ENCODE assay signal across 9 cellular contexts in genomic region chr17:76515291-76515949, GRCh38. TPM values are rescaled to one million over a fixed set of nuclear protein-coding genes. Genes with fewer than 3 reads are reported as not detected.
DNase-seq lines count a peak whose midpoint lies in the region; ATAC-seq lines count a peak whose summit lies in the region.
"Had no signal": no experiment of that assay in that cellular context is flagged by ENCODE, and none has a peak within 500 bp of the region (broad histone marks: within the 10 kb centered on the region; RNA-seq: fewer than 3 reads in every experiment).

No MANE protein-coding gene starts in this region.

- peak overlapping the region; percentile 85 for H3K27ac Mint-ChIP-seq in activated T-helper 17 cell treated with anti-CD3 and anti-CD28 coated beads, Interleukin-2, amount 50 U/mL, for 72 hours

- peak overlapping the region; percentile 64 for H3K4me3 Mint-ChIP-seq in activated T-helper 17 cell treated with anti-CD3 and anti-CD28 coated beads, Interleukin-2, amount 50 U/mL, for 72 hours

- no peaks in the 10 kb centered on the region for H3K36me3 Mint-ChIP-seq in activated T-helper 17 cell treated with anti-CD3 and anti-CD28 coated beads, Interleukin-2, amount 50 U/mL, for 72 hours (ENCODE audit: low read depth)

- DNase-seq in NK-92 treated with Interleukin-12 subunit alpha and Interleukin-12 subunit beta, amount 100 ng/mL, for 24 hours (lab: John Stamatoyannopoulos, UW): peak; percentile 82
- DNase-seq in left cardiac atrium (peak; percentile 82), NCI-H2171 treated with DMSO at 0.1 percent for 48 hours (lab: John Stamatoyannopoulos, UW) (no peak), germinal center (ENCODE audit: low spot score) (no peak)
- peak; percentile 75 to 77 for DNase-seq in stimulated activated CD4-positive, alpha-beta T cell treated with anti-CD3 and anti-CD28 coated beads, Interleukin-15, amount 100 ng/mL, for 48 hours (ENCODE audit: low read depth in 2 of 2)

- ATAC-seq in GM19463 (IDR thresholded peaks at IDR 0.05; ENCODE audit: unreplicated experiment) (peak; percentile 53), left cardiac atrium (peak; percentile 74 to 80), HG02840 (IDR thresholded peaks at IDR 0.05; ENCODE audit: low FRiP score, unreplicated experiment) (no peak)
- peak; percentile 91 for ATAC-seq in activated T-helper 17 cell treated with anti-CD3 and anti-CD28 coated beads, Interleukin-2, amount 50 U/mL, for 72 hours (replicated peaks)

- intact Hi-C loops in left cardiac atrium (cut with DNase I): no loop called here

- H3K9me3 Mint-ChIP-seq in activated T-helper 17 cell treated with anti-CD3 and anti-CD28 coated beads, Interleukin-2, amount 50 U/mL, for 72 hours: no peaks in the 10 kb centered on the region

- peaks cover 26% of the 10 kb centered on the region for H3K4me1 Mint-ChIP-seq in activated T-helper 17 cell treated with anti-CD3 and anti-CD28 coated beads, Interleukin-2, amount 50 U/mL, for 72 hours

- no peaks in the 10 kb centered on the region for H3K27me3 Mint-ChIP-seq in activated T-helper 17 cell treated with anti-CD3 and anti-CD28 coated beads, Interleukin-2, amount 50 U/mL, for 72 hours

RNA-seq across cellular contexts. Expression of gene RHBDF2, which starts 14.2 kb away (rescaled TPM):
- total RNA-seq in activated T-helper 17 cell treated with anti-CD3 and anti-CD28 coated beads, Interleukin-2, amount 50 U/mL, for 72 hours: 10 to 100 TPM; 33.3 to 56.5 TPM
- total RNA-seq in left cardiac atrium: 10 to 100 TPM; 16.0 to 18.9 TPM

RNA-seq across cellular contexts. Expression of gene CYGB, which starts 22.1 kb away (rescaled TPM):
- total RNA-seq in activated T-helper 17 cell treated with anti-CD3 and anti-CD28 coated beads, Interleukin-2, amount 50 U/mL, for 72 hours: not detected
- total RNA-seq in left cardiac atrium: 10 to 100 TPM; 45.7 to 70.8 TPM

RNA-seq across cellular contexts. Expression of gene PRCD, which starts 24.4 kb away (rescaled TPM):
- not detected for total RNA-seq in activated T-helper 17 cell treated with anti-CD3 and anti-CD28 coated beads, Interleukin-2, amount 50 U/mL, for 72 hours
- 1 to 10 TPM; 5.5 to 7.7 TPM for total RNA-seq in left cardiac atrium

RNA-seq across cellular contexts. Expression of gene AANAT, which starts 48.0 kb away (rescaled TPM):
- total RNA-seq in activated T-helper 17 cell treated with anti-CD3 and anti-CD28 coated beads, Interleukin-2, amount 50 U/mL, for 72 hours: not detected
- not detected for total RNA-seq in left cardiac atrium
- total RNA-seq: SK-MEL-5 had no signal

Comparison
In these comparisons a context has a peak if more than half of its experiments do, and no peak if none do; other contexts are left out.
1. DNase-seq: peak in NK-92 treated with Interleukin-12 subunit alpha and Interleukin-12 subunit beta, amount 100 ng/mL, for 24 hours (single experiment), left cardiac atrium (single experiment) and stimulated activated CD4-positive, alpha-beta T cell treated with anti-CD3 and anti-CD28 coated beads, Interleukin-15, amount 100 ng/mL, for 48 hours (2 of 2); none in NCI-H2171 treated with DMSO at 0.1 percent for 48 hours (single experiment) and germinal center (single experiment).
2. RNA of gene CYGB, which starts 22.1 kb away (total RNA-seq): 45.7 to 70.8 TPM in left cardiac atrium; not detected in activated T-helper 17 cell treated with anti-CD3 and anti-CD28 coated beads, Interleukin-2, amount 50 U/mL, for 72 hours; every median in the first group is over 10 times any median in the second.
3. RNA of gene PRCD, which starts 24.4 kb away (total RNA-seq): 5.5 to 7.7 TPM in left cardiac atrium; not detected in activated T-helper 17 cell treated with anti-CD3 and anti-CD28 coated beads, Interleukin-2, amount 50 U/mL, for 72 hours; every median in the first group is over 4 times any median in the second.